1 cellular context compared by ENCODE assay signal in the genomic region with DNA sequence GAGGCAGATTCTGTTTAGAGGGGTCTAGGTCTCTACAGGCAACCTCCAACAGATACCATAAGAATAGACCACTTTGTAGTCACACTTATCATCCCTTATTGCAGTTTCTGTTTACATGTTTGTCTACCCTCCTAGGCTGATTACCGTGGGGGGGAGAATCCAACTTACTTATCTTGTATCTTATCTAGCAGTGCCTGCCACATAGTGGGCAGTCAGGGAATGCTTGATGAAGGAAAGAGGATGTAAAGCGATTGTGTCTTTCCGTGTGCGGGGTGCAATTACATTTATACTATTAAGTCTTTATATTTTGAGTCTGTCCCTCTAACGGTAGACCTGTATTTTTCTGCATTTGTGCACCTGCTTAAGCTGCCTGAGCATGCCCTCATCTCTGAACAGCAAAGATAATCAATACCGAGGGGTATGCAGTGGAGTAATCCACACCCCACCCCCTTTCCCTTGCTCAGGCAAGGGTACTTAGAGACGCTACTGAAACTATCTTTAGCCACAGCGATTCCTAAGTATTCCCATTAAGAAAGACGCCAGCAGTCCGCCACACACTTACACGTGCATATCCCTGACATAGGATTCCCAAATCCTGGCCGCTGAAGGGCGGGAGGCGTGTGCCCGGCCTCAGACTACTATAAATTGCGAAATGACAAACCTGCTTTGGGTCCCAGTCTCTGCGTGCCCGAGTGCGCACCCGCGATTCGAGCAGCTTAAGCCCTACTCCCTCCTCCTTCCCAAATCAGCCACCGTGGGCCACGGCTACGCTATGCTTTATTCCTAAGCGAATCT.
TF ChIP-seq lines count a peak whose summit lies in the region.

No MANE protein-coding gene starts in this region.

TF ChIP-seq in endothelial cell of umbilical vein, 7 proteins besides CTCF, POLR2A, EP300 and RAD21 (continued from another document):
- no peak for TF ChIP-seq FOS (IDR thresholded peaks at IDR 0.05; ENCODE audit: borderline replicate concordance, insufficient read depth, low read length)
- no peak for TF ChIP-seq JUN (IDR thresholded peaks at IDR 0.05; ENCODE audit: borderline replicate concordance, insufficient read depth, insufficient read length, low read depth)
TF ChIP-seq in endothelial cell of umbilical vein: peak in this region for 0.
